Comparison of ENCODE assay signal across 1 cellular context in the genomic region with DNA sequence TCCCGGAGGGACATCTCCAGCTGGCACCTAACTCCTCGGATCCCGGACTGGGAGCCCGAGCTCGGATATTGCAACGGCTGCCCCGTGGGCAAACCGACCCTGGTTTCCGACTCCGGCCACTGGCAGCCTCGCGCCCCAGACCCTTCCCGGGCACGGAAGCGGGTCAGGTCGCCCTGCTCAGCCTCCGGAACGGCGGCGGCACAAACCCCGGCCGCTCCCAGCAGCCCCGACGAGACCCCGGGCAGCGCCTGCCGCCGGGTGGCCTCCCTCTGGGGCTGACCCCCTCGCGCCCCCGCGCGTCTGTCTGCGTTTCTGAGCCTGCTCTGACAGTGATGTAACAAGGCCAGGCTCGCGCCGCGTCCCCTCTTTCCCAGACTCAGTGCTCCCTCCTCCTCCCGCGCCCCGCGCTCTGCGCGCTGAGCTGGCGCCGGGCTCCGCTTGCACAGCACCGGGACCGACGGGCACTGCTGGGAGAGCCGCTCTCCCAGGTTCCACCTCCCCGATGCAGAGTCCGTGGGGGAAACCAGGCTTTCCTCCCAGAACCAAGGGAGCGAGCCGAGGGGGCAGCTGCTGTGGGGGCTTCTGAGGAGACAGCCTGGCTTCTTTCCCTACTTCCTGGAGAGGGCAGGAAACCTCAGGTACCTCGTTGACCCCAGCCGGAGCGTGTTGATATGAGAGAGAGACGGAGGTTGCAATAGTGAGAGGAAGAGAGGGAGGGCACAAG.
TF ChIP-seq lines count a peak whose summit lies in the region.

TMEM215 (plus strand) TSS at position 373 of the 724 bp plus-strand sequence. CDS start 644 bp downstream, outside the sequence.

TF ChIP-seq in SK-N-SH, 30 proteins besides CTCF, POLR2A, EP300 and RAD21 (continued from another document):
- TF ChIP-seq, protein P1, sequence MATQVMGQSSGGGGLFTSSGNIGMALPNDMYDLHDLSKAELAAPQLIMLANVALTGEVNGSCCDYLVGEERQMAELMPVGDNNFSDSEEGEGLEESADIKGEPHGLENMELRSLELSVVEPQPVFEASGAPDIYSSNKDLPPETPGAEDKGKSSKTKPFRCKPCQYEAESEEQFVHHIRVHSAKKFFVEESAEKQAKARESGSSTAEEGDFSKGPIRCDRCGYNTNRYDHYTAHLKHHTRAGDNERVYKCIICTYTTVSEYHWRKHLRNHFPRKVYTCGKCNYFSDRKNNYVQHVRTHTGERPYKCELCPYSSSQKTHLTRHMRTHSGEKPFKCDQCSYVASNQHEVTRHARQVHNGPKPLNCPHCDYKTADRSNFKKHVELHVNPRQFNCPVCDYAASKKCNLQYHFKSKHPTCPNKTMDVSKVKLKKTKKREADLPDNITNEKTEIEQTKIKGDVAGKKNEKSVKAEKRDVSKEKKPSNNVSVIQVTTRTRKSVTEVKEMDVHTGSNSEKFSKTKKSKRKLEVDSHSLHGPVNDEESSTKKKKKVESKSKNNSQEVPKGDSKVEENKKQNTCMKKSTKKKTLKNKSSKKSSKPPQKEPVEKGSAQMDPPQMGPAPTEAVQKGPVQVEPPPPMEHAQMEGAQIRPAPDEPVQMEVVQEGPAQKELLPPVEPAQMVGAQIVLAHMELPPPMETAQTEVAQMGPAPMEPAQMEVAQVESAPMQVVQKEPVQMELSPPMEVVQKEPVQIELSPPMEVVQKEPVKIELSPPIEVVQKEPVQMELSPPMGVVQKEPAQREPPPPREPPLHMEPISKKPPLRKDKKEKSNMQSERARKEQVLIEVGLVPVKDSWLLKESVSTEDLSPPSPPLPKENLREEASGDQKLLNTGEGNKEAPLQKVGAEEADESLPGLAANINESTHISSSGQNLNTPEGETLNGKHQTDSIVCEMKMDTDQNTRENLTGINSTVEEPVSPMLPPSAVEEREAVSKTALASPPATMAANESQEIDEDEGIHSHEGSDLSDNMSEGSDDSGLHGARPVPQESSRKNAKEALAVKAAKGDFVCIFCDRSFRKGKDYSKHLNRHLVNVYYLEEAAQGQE (IDR thresholded peaks at IDR 0.05; ENCODE audit: low read depth, low read length) = no peak
- TF ChIP-seq CHD2 (IDR thresholded peaks at IDR 0.05; ENCODE audit: low read length, partially characterized antibody) (no peak), SIN3A (IDR thresholded peaks at IDR 0.05; ENCODE audit: borderline replicate concordance, low read depth, low read length) (no peak)
